Comparison of ENCODE assay signal across 30 cellular contexts in genomic region chr7:101395376-101395775, GRCh38. TPM values are rescaled to one million over a fixed set of nuclear protein-coding genes. Genes with fewer than 3 reads are reported as not detected.
A peak's percentile ranks its signal among the peaks of the same experiment; 100 is the strongest.
DNase-seq lines count a peak whose midpoint lies in the region; ATAC-seq and TF ChIP-seq lines count a peak whose summit lies in the region.
"Had no signal": no experiment of that assay in that cellular context is flagged by ENCODE, and none has a peak within 500 bp of the region (broad histone marks: within the 10 kb centered on the region; RNA-seq: fewer than 3 reads in every experiment).

No MANE protein-coding gene starts in this region.

- H3K9me3 ChIP-seq in HUES48 (ENCODE audit: control insufficient read depth, insufficient read depth, low read length) (no peaks in the 10 kb centered on the region), lower lobe of right lung (no peaks in the 10 kb centered on the region)
- H3K9me3 ChIP-seq: ascending aorta, sigmoid colon, transverse colon had no signal

- H3K36me3 ChIP-seq in HUES48 (ENCODE audit: control insufficient read depth, insufficient read depth, low read length), result no peaks in the 10 kb centered on the region
- no peaks in the 10 kb centered on the region for H3K36me3 ChIP-seq in lower lobe of right lung
- H3K36me3 ChIP-seq: ascending aorta, sigmoid colon, transverse colon had no signal

- H3K4me1 ChIP-seq in HUES48 (ENCODE audit: control insufficient read depth, insufficient read depth, low read length) (peaks cover 12% of the 10 kb centered on the region), lower lobe of right lung (no peaks in the 10 kb centered on the region)
- H3K4me1 ChIP-seq: ascending aorta, sigmoid colon, transverse colon had no signal

- no peak overlapping the region for H3K9ac ChIP-seq in HUES48 (ENCODE audit: low read depth, low read length)

- H3K27ac ChIP-seq in HUES48 (ENCODE audit: low read depth, low read length) (peak overlapping the region; percentile 53), lower lobe of right lung (no peak overlapping the region)
- H3K27ac ChIP-seq: ascending aorta, RWPE1, sigmoid colon, SK-N-MC, transverse colon had no signal

- peak; percentile 30 for DNase-seq in RPMI8226
- DNase-seq in islet precursor cell, result peak; percentile 86
- DNase-seq in NCI-H774 (lab: John Stamatoyannopoulos, UW), result no peak
- no peak for DNase-seq in DMS153 treated with DMSO at 0.1 percent for 48 hours (lab: John Stamatoyannopoulos, UW; ENCODE audit: unreplicated experiment)
- no peak for DNase-seq in lower lobe of right lung
- DNase-seq in stimulated activated naive CD4-positive, alpha-beta T cell treated with Interleukin-2 at 50 U/mL for 16 hours (lab: John Stamatoyannopoulos, UW), result no peak
- DNase-seq: activated CD4-positive, alpha-beta T cell treated with anti-CD3 and anti-CD28 coated beads, Interleukin-2, amount 50 U/mL, for 1 hour; activated CD4-positive, CD25-positive, alpha-beta regulatory T cell; activated gamma-delta T cell treated with Interleukin-2 at 50 U/mL for 16 hours; activated naive CD8-positive, alpha-beta T cell treated with anti-CD3 and anti-CD28 coated beads, Interleukin-2, amount 10 ng/mL, durations not matched to agents 7 days and 5 days; activated T-cell treated with anti-CD3 and anti-CD28 coated beads, Interleukin-2, amount 50 U/mL, for 4 hours; C1 segment of cervical spinal cord; caudate nucleus; glutamatergic neuron; Kasumi-1; naive thymus-derived CD8-positive, alpha-beta T cell; NCI-H446; NCI-H82; sigmoid colon; stimulated activated CD4-positive, alpha-beta T cell treated with anti-CD3 and anti-CD28 coated beads, Interleukin-4, amount 100 ng/mL, for 1 hour; transverse colon had no signal

- H3K27me3 ChIP-seq in HUES48 (ENCODE audit: control insufficient read depth, insufficient read depth, low read length) (no peaks in the 10 kb centered on the region), lower lobe of right lung (ENCODE audit: low read depth) (peaks cover 14% of the 10 kb centered on the region)
- H3K27me3 ChIP-seq: ascending aorta had no signal

- intact Hi-C loops in lower lobe of right lung (cut with DNase I), result no loop called here

- ATAC-seq in lower lobe of right lung, result no peak
- ATAC-seq: activated T-cell treated with anti-CD3 and anti-CD28 coated beads, Interleukin-2, amount 50 U/mL, for 4 hours; esophagus mucosa; naive thymus-derived CD8-positive, alpha-beta T cell had no signal

- TF ChIP-seq CTCF in lower lobe of right lung (IDR thresholded peaks at IDR 0.05), result no peak

- H3K4me3 ChIP-seq in HUES48 (ENCODE audit: low read depth, low read length) (no peak overlapping the region), lower lobe of right lung (no peak overlapping the region)
- H3K4me3 ChIP-seq: ascending aorta, sigmoid colon, SK-N-MC, transverse colon had no signal

RNA-seq across cellular contexts. Expression of gene COL26A1, which starts 32.7 kb away (rescaled TPM):
- 0.24 TPM for total RNA-seq in lower lobe of right lung
- total RNA-seq: activated naive CD8-positive, alpha-beta T cell treated with anti-CD3 and anti-CD28 coated beads, Interleukin-2, amount 10 ng/mL, durations not matched to agents 7 days and 5 days; ascending aorta; esophagus mucosa; fibroblast of villous mesenchyme; naive thymus-derived CD8-positive, alpha-beta T cell; osteoblast; pulmonary artery endothelial cell; sigmoid colon; T-helper 1 cell treated with Interleukin-12 subunit alpha and Interleukin-12 subunit beta and Interleukin-4 antibody, amounts not matched to agents 30 ng/mL and 1 ng/mL, for 36 hours; transverse colon had no signal

Comparison
In these comparisons a context has a peak if more than half of its experiments do, and no peak if none do; other contexts are left out.
1. DNase-seq: peak in RPMI8226 (single experiment) and islet precursor cell (single experiment); none in NCI-H774 (single experiment), DMS153 treated with DMSO at 0.1 percent for 48 hours (single experiment), lower lobe of right lung (single experiment) and stimulated activated naive CD4-positive, alpha-beta T cell treated with Interleukin-2 at 50 U/mL for 16 hours (single experiment).